9 cellular contexts compared by ENCODE assay signal in the genomic region with DNA sequence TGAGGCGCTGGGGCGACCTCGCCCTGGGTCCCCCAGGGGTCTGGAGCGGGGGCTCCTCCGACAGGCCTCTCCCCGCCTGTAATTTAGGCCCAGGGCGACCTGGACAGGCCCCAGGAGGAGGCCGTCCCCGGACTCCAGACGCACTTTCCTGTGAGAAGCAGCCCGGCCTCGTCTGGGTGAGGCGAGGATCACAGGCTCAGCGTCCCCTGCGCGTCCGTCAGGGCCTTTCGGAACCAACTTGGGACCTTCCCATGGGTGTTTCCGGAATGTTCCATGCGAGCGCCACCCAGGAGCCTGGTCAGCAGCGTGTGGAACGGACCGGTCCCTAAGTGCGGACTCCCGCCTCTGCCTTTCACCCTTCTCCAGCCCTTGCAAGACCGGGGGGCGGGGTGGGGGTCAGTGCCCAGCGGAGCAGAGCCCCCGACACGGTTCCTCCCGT. TPM values are rescaled to one million over a fixed set of nuclear protein-coding genes. Genes with fewer than 3 reads are reported as not detected.
A peak's percentile ranks its signal among the peaks of the same experiment; 100 is the strongest.
DNase-seq lines count a peak whose midpoint lies in the region; ATAC-seq and TF ChIP-seq lines count a peak whose summit lies in the region.
"Had no signal": no experiment of that assay in that cellular context is flagged by ENCODE, and none has a peak within 500 bp of the region (broad histone marks: within the 10 kb centered on the region; RNA-seq: fewer than 3 reads in every experiment).

No MANE protein-coding gene starts in this region.

- no peaks in the 10 kb centered on the region for H3K9me3 Mint-ChIP-seq in activated naive CD8-positive, alpha-beta T cell treated with anti-CD3 and anti-CD28 coated beads, Interleukin-2, amount 50 U/mL, for 24 hours
- H3K9me3 Mint-ChIP-seq in stimulated activated effector memory CD8-positive, alpha-beta T cell treated with anti-CD3 and anti-CD28 coated beads, Interleukin-12 subunit alpha, Interleukin-12 subunit beta, amount 100 ng/mL, for 72 hours = no peaks in the 10 kb centered on the region

- no peaks in the 10 kb centered on the region for H3K79me2 ChIP-seq in GM23248 (ENCODE audit: insufficient read depth)

- TF ChIP-seq POLR2A in right lobe of liver (IDR thresholded peaks at IDR 0.05) = no peak

- peaks cover 7% of the 10 kb centered on the region for H3K4me1 Mint-ChIP-seq in activated naive CD8-positive, alpha-beta T cell treated with anti-CD3 and anti-CD28 coated beads, Interleukin-2, amount 50 U/mL, for 24 hours
- peaks cover 6% of the 10 kb centered on the region for H3K4me1 Mint-ChIP-seq in stimulated activated effector memory CD8-positive, alpha-beta T cell treated with anti-CD3 and anti-CD28 coated beads, Interleukin-12 subunit alpha, Interleukin-12 subunit beta, amount 100 ng/mL, for 72 hours

- peak overlapping the region; percentile 38 for H3K4me3 Mint-ChIP-seq in activated naive CD8-positive, alpha-beta T cell treated with anti-CD3 and anti-CD28 coated beads, Interleukin-2, amount 50 U/mL, for 24 hours
- peak overlapping the region; percentile 58 for H3K4me3 Mint-ChIP-seq in stimulated activated effector memory CD8-positive, alpha-beta T cell treated with anti-CD3 and anti-CD28 coated beads, Interleukin-12 subunit alpha, Interleukin-12 subunit beta, amount 100 ng/mL, for 72 hours

- no peaks in the 10 kb centered on the region for H3K36me3 ChIP-seq in GM23248 (ENCODE audit: low read depth)
- H3K36me3 ChIP-seq in right lobe of liver = peaks cover 0 to 4% (median 0%) of the 10 kb centered on the region in 4 donors

- no peaks in the 10 kb centered on the region for H3K4me1 ChIP-seq in GM23248 (ENCODE audit: insufficient read depth)
- peaks cover 0 to 28% (median 0%) of the 10 kb centered on the region in 4 donors for H3K4me1 ChIP-seq in right lobe of liver

- H3K9me3 ChIP-seq in GM23248 (ENCODE audit: low read depth) (no peaks in the 10 kb centered on the region), right lobe of liver (no peaks in the 10 kb centered on the region)

- H3K27me3 ChIP-seq in GM23248 (replicated peaks; ENCODE audit: insufficient read depth) = peaks cover 24% of the 10 kb centered on the region
- no peaks in the 10 kb centered on the region for H3K27me3 ChIP-seq in right lobe of liver

- H3K9me2 ChIP-seq in GM23248 (ENCODE audit: insufficient read depth) = no peaks in the 10 kb centered on the region

- H3K4me2 ChIP-seq in GM23248 (ENCODE audit: unreplicated experiment) = no peak overlapping the region

- H2AFZ ChIP-seq in GM23248 = peak overlapping the region; percentile 68; the same call in 1 of the 2 replicates

- ATAC-seq in activated naive CD8-positive, alpha-beta T cell treated with anti-CD3 and anti-CD28 coated beads, Interleukin-2, amount 50 U/mL, for 24 hours = no peak
- ATAC-seq in right lobe of liver (peak in 1 of 4 donors; percentile 3), esophagus mucosa (no peak), HG03045 (IDR thresholded peaks at IDR 0.05; ENCODE audit: unreplicated experiment) (no peak)
- no peak for ATAC-seq in stimulated activated effector memory CD8-positive, alpha-beta T cell treated with anti-CD3 and anti-CD28 coated beads, Interleukin-12 subunit alpha, Interleukin-12 subunit beta, amount 100 ng/mL, for 72 hours

- H3K9ac ChIP-seq in GM23248 = no peak overlapping the region

- DNase-seq in GM23248 (peak; percentile 21), right lobe of liver (no peak), ACHN (no peak), D341Med (ENCODE audit: low spot score) (no peak)
- no peak for DNase-seq in activated naive CD8-positive, alpha-beta T cell treated with anti-CD3 and anti-CD28 coated beads, Interleukin-2, amount 50 U/mL, for 24 hours
- no peak for DNase-seq in stimulated activated effector memory CD8-positive, alpha-beta T cell treated with anti-CD3 and anti-CD28 coated beads, Interleukin-12 subunit alpha, Interleukin-12 subunit beta, amount 100 ng/mL, for 72 hours (ENCODE audit: low spot score in 2 of 2)
- DNase-seq: GDM1 had no signal

- in situ Hi-C loops in GM23248 (cut with MboI) (no loop called here), ACHN (cut with HindIII; ENCODE audit: low pct_ligation_motif_present, low pct_unique_long_range_greater_than_20kb, low sequenced_read_pairs) (no loop called here)

- H3K36me3 Mint-ChIP-seq in activated naive CD8-positive, alpha-beta T cell treated with anti-CD3 and anti-CD28 coated beads, Interleukin-2, amount 50 U/mL, for 24 hours (ENCODE audit: low read depth) = no peaks in the 10 kb centered on the region
- peaks cover 6% of the 10 kb centered on the region for H3K36me3 Mint-ChIP-seq in stimulated activated effector memory CD8-positive, alpha-beta T cell treated with anti-CD3 and anti-CD28 coated beads, Interleukin-12 subunit alpha, Interleukin-12 subunit beta, amount 100 ng/mL, for 72 hours

- H3K4me3 ChIP-seq in GM23248 = no peak overlapping the region
- peak overlapping the region in 2 of 3 donors; percentile 33 to 43 for H3K4me3 ChIP-seq in right lobe of liver

- intact Hi-C loops in right lobe of liver (cut with DNase I) = no loop called here

- H4K20me1 ChIP-seq in GM23248 (ENCODE audit: insufficient read depth) = no peaks in the 10 kb centered on the region

- peaks cover 25% of the 10 kb centered on the region for H3K27me3 Mint-ChIP-seq in activated naive CD8-positive, alpha-beta T cell treated with anti-CD3 and anti-CD28 coated beads, Interleukin-2, amount 50 U/mL, for 24 hours

- no peaks in the 10 kb centered on the region for H3F3A ChIP-seq in GM23248 (ENCODE audit: insufficient read depth)

- 49 to 58% methylated on average over 21 to 29 of the region's 32 CpGs for WGBS in GM23248 (ENCODE audit: low coverage in 1 of 2, low lambda C conversion rate in 2 of 2, missing lambda C conversion rate in 2 of 2), 2 experiments
- WGBS in right lobe of liver (ENCODE audit: insufficient coverage, low coverage, low lambda C conversion rate, missing lambda C conversion rate) = 88% methylated on average over 9 of the region's 32 CpGs

- TF ChIP-seq CTCF in right lobe of liver (IDR thresholded peaks at IDR 0.05) = no peak

- H3K27ac ChIP-seq in GM23248 = no peak overlapping the region
- peak overlapping the region in 2 of 3 donors; percentile 26 to 51 for H3K27ac ChIP-seq in right lobe of liver

- H3K27ac Mint-ChIP-seq in activated naive CD8-positive, alpha-beta T cell treated with anti-CD3 and anti-CD28 coated beads, Interleukin-2, amount 50 U/mL, for 24 hours = no peak overlapping the region
- H3K27ac Mint-ChIP-seq in stimulated activated effector memory CD8-positive, alpha-beta T cell treated with anti-CD3 and anti-CD28 coated beads, Interleukin-12 subunit alpha, Interleukin-12 subunit beta, amount 100 ng/mL, for 72 hours = no peak overlapping the region

RNA-seq across cellular contexts. Expression of a gene that starts 1.0 kb away (rescaled TPM):
- total RNA-seq in GM23248 (2014; rRNA removed; shearing (Covaris generic)) = not detected in 2 replicates
- 0.18 TPM in 1 of 2 replicates, not detected in the other for polyA plus RNA-seq in GM23248 (2016; fragmentation: Nextera tagmentation; extraction: Ambion mirVana)
- total RNA-seq in right lobe of liver (10 to 100 TPM; 18.5 to 41.3 (median 30.8) TPM), esophagus mucosa (15.1 TPM)

Comparison
In these comparisons a context has a peak if more than half of its experiments do, and no peak if none do; other contexts are left out.
1. RNA of a gene that starts 1.0 kb away (total RNA-seq): 18.5 to 41.3 TPM in right lobe of liver and 15.1 TPM in esophagus mucosa (single experiment); not detected in GM23248; every median in the first group is over 10 times any median in the second.